Comparison of ENCODE assay signal across 17 cellular contexts in the genomic region with DNA sequence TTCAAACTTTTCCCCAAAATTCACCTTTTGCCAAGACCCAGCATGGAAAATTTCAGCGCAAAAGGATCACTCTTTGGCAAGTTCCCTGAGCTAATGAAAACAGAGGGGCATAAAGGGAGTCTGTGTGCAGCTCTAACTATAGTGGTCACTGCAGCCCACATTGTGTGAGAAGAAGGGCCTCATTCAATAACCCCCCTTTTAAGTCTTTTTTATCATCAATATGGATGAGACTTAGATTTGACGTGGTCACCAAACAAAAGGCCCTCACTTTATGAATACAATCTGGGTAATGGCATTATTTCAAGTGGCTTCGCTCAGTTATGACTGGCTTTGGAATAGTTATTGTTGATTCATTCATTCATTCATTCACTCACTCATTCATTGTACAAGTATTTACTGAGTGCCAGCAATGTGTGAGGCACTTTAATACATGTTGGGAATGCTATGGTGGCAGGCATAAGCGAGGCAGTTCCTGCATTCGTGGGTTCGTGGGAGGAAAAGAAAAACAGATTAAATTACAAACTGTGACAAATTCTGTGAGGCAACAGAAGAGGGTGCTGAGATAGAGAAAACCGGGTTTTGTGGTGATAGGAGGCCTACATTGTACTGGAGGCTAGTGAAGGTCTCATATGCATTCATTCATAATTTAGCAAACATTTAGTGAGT.
DNase-seq lines count a peak whose midpoint lies in the region; ATAC-seq, FAIRE-seq and TF ChIP-seq lines count a peak whose summit lies in the region.
"Had no signal": no experiment of that assay in that cellular context is flagged by ENCODE, and none has a peak within 500 bp of the region (broad histone marks: within the 10 kb centered on the region; RNA-seq: fewer than 3 reads in every experiment).

No MANE protein-coding gene starts in this region.

- H3K4me3 Mint-ChIP-seq in osteocyte (ENCODE audit: unreplicated experiment) = no peak overlapping the region
- H3K4me3 Mint-ChIP-seq: activated CD8-positive, alpha-beta T cell treated with anti-CD3 and anti-CD28 coated beads for 36 hours; activated naive CD8-positive, alpha-beta T cell treated with anti-CD3 and anti-CD28 coated beads, Interleukin-2, amount 50 U/mL, for 24 hours; central memory CD8-positive, alpha-beta T cell; T-cell had no signal

- H3K27me3 Mint-ChIP-seq in osteocyte (ENCODE audit: unreplicated experiment) = no peaks in the 10 kb centered on the region

- FAIRE-seq in kidney (lab: Jason Lieb, UNC) = no peak

- no peaks in the 10 kb centered on the region for H3K9me3 Mint-ChIP-seq in osteocyte (ENCODE audit: unreplicated experiment)
- H3K9me3 Mint-ChIP-seq: activated CD8-positive, alpha-beta T cell treated with anti-CD3 and anti-CD28 coated beads for 36 hours; activated naive CD8-positive, alpha-beta T cell treated with anti-CD3 and anti-CD28 coated beads, Interleukin-2, amount 50 U/mL, for 24 hours; central memory CD8-positive, alpha-beta T cell; T-cell had no signal

- H3K27ac ChIP-seq in kidney (ENCODE audit: low read depth in 2 of 2, low read length in 2 of 2) = no peak overlapping the region
- H3K27ac ChIP-seq: spleen had no signal

- TF ChIP-seq CTCF in fibroblast of pulmonary artery (IDR thresholded peaks at IDR 0.05; ENCODE audit: low read length, missing control alignments) = no peak
- no peak for TF ChIP-seq CTCF in osteocyte (IDR thresholded peaks at IDR 0.05)
- no peak for TF ChIP-seq CTCF in kidney (IDR thresholded peaks at IDR 0.05; ENCODE audit: borderline replicate concordance, extremely low read depth, insufficient read depth)

- DNase-seq in EL = peak; percentile 28
- peak; percentile 55 for DNase-seq in RPMI7951 (ENCODE audit: low read depth)
- DNase-seq in fibroblast of pulmonary artery (ENCODE audit: low read depth) = peak; percentile 32
- no peak for DNase-seq in osteocyte (ENCODE audit: extremely low spot score, unreplicated experiment)
- no peak for DNase-seq in kidney
- DNase-seq in activated effector memory CD4-positive, alpha-beta T cell treated with Interleukin-2 at 50 U/mL for 16 hours = no peak
- no peak for DNase-seq in NCI-H526 treated with DMSO at 0.1 percent for 48 hours (lab: John Stamatoyannopoulos, UW)
- DNase-seq: activated CD8-positive, alpha-beta T cell treated with anti-CD3 and anti-CD28 coated beads for 36 hours; activated naive CD8-positive, alpha-beta T cell treated with anti-CD3 and anti-CD28 coated beads, Interleukin-2, amount 50 U/mL, for 24 hours; effector memory CD4-positive, alpha-beta T cell; KG1; NCI-H1105 treated with DMSO at 0.1 percent for 48 hours; NCI-H2227 treated with DMSO at 0.1 percent for 48 hours; spleen; T-cell had no signal

- H3K9ac ChIP-seq in kidney (ENCODE audit: low read length in 2 of 2) = no peak overlapping the region

- no peaks in the 10 kb centered on the region for H3K36me3 Mint-ChIP-seq in osteocyte (ENCODE audit: unreplicated experiment)
- H3K36me3 Mint-ChIP-seq: T-cell had no signal

- no peak overlapping the region for H3K4me3 ChIP-seq in fibroblast of pulmonary artery (replicated peaks; ENCODE audit: low read depth, low read length)
- no peak overlapping the region for H3K4me3 ChIP-seq in kidney (ENCODE audit: low read length in 2 of 2)
- H3K4me3 ChIP-seq: spleen had no signal

- ATAC-seq in GM18505 (IDR thresholded peaks at IDR 0.05; ENCODE audit: unreplicated experiment) = no peak
- ATAC-seq: activated CD8-positive, alpha-beta T cell treated with anti-CD3 and anti-CD28 coated beads for 36 hours; activated naive CD8-positive, alpha-beta T cell treated with anti-CD3 and anti-CD28 coated beads, Interleukin-2, amount 50 U/mL, for 24 hours; T-cell had no signal

- no peak for TF ChIP-seq POLR2A in GM18505 (IDR thresholded peaks at IDR 0.05; ENCODE audit: borderline replicate concordance, extremely low read depth, insufficient read depth, insufficient read length)

- peaks cover 38% of the 10 kb centered on the region for H3K4me1 Mint-ChIP-seq in osteocyte (ENCODE audit: unreplicated experiment)

- no peaks in the 10 kb centered on the region for H3K36me3 ChIP-seq in kidney (ENCODE audit: control insufficient read depth in 1 of 2, insufficient read depth in 2 of 2, low read length in 2 of 2)
- H3K36me3 ChIP-seq: spleen had no signal

- peaks cover 10 to 14% of the 10 kb centered on the region in 2 donors for H3K4me1 ChIP-seq in kidney (ENCODE audit: control insufficient read depth in 1 of 2, insufficient read depth in 1 of 2, low read depth in 1 of 2, low read length in 2 of 2)

- no peaks in the 10 kb centered on the region for H3K9me3 ChIP-seq in kidney (ENCODE audit: control insufficient read depth in 1 of 2, low read length in 2 of 2)
- H3K9me3 ChIP-seq: spleen had no signal

- intact Hi-C loops in kidney (cut with DNase I) = no loop called here

- peak overlapping the region; percentile 20 for H3K27ac Mint-ChIP-seq in osteocyte (ENCODE audit: unreplicated experiment)
- H3K27ac Mint-ChIP-seq: activated CD8-positive, alpha-beta T cell treated with anti-CD3 and anti-CD28 coated beads for 36 hours; activated naive CD8-positive, alpha-beta T cell treated with anti-CD3 and anti-CD28 coated beads, Interleukin-2, amount 50 U/mL, for 24 hours; T-cell had no signal

Comparison
In these comparisons a context has a peak if more than half of its experiments do, and no peak if none do; other contexts are left out.
1. DNase-seq: peak in EL (single experiment), RPMI7951 (single experiment) and fibroblast of pulmonary artery (single experiment); none in osteocyte (single experiment), kidney (single experiment), activated effector memory CD4-positive, alpha-beta T cell treated with Interleukin-2 at 50 U/mL for 16 hours (single experiment) and NCI-H526 treated with DMSO at 0.1 percent for 48 hours (single experiment).